ENCODE assay signal across 8 cellular contexts in genomic region chr1:172531412-172531811, GRCh38. TPM values are rescaled to one million over a fixed set of nuclear protein-coding genes. Genes with fewer than 3 reads are reported as not detected.
DNase-seq lines count a peak whose midpoint lies in the region; ATAC-seq, FAIRE-seq and TF ChIP-seq lines count a peak whose summit lies in the region.

No MANE protein-coding gene starts in this region.

- H3K36me3 Mint-ChIP-seq in activated T-cell treated with anti-CD3 and anti-CD28 coated beads, Interleukin-2, amount 50 U/mL, for 72 hours (ENCODE audit: insufficient read depth in 2 of 2) = peaks cover 0 to 5% of the 10 kb centered on the region in 2 donors
- H3K36me3 Mint-ChIP-seq in astrocyte (ENCODE audit: low read depth, unreplicated experiment) = no peaks in the 10 kb centered on the region
- H3K36me3 Mint-ChIP-seq in memory B cell = no peaks in the 10 kb centered on the region

- WGBS in tibial nerve, 2 donors = 17 to 20% methylated on average over 2 of the region's 2 CpGs

- H3K4me3 Mint-ChIP-seq in activated T-cell treated with anti-CD3 and anti-CD28 coated beads, Interleukin-2, amount 50 U/mL, for 72 hours = peak overlapping the region; percentile 96 to 98
- H3K4me3 Mint-ChIP-seq in astrocyte (ENCODE audit: unreplicated experiment) = peak overlapping the region; percentile 92
- H3K4me3 Mint-ChIP-seq in memory B cell = peak overlapping the region; percentile 100

- H3K4me3 ChIP-seq in astrocyte (ENCODE audit: insufficient read depth, low read depth, low read length) (peak overlapping the region; percentile 95), tibial nerve (peak overlapping the region; percentile 66 to 94 (median 79))

- no peak for DNase-seq in activated T-cell treated with anti-CD3 and anti-CD28 coated beads, Interleukin-2, amount 50 U/mL, for 72 hours
- no peak for DNase-seq in activated T-cell treated with anti-CD3 and anti-CD28 coated beads, Interleukin-2, amount 50 U/mL, for 48 hours
- DNase-seq in astrocyte (ENCODE audit: low read depth) (no peak), memory B cell (ENCODE audit: low spot score in 2 of 2) (no peak), tibial nerve (ENCODE audit: low spot score in 2 of 2) (no peak), HEK293T (ENCODE audit: extremely low spot score) (no peak)

- no peak for TF ChIP-seq CTCF in astrocyte (IDR thresholded peaks at IDR 0.05; ENCODE audit: insufficient read depth, low read depth, low read length)
- TF ChIP-seq CTCF in tibial nerve (IDR thresholded peaks at IDR 0.05) = no peak

- H3K9ac ChIP-seq in astrocyte (ENCODE audit: low read length) = peak overlapping the region; percentile 96

- POLR2A ChIA-PET in HEK293T (lab: Yijun Ruan, JAX) = no interaction called here

- TF ChIP-seq EP300 in tibial nerve (IDR thresholded peaks at IDR 0.05) = no peak

- H3K4me1 Mint-ChIP-seq in activated T-cell treated with anti-CD3 and anti-CD28 coated beads, Interleukin-2, amount 50 U/mL, for 72 hours (ENCODE audit: low read depth) = peaks cover 38% of the 10 kb centered on the region
- H3K4me1 Mint-ChIP-seq in astrocyte (ENCODE audit: low read depth, unreplicated experiment) = peaks cover 17% of the 10 kb centered on the region
- H3K4me1 Mint-ChIP-seq in memory B cell = peaks cover 24% of the 10 kb centered on the region

- no peak for ATAC-seq in activated T-cell treated with anti-CD3 and anti-CD28 coated beads, Interleukin-2, amount 50 U/mL, for 72 hours (replicated peaks in 1 of 2)
- ATAC-seq in memory B cell (ENCODE audit: low read depth) (no peak), esophagus mucosa (no peak), HG03196 (IDR thresholded peaks at IDR 0.05; ENCODE audit: unreplicated experiment) (no peak)

- H3K27me3 ChIP-seq in astrocyte (ENCODE audit: insufficient read depth, low read length) (no peaks in the 10 kb centered on the region), tibial nerve (no peaks in the 10 kb centered on the region)

- no peak for FAIRE-seq in astrocyte (lab: Jason Lieb, UNC)

- no peaks in the 10 kb centered on the region for H3K9me3 Mint-ChIP-seq in activated T-cell treated with anti-CD3 and anti-CD28 coated beads, Interleukin-2, amount 50 U/mL, for 72 hours
- H3K9me3 Mint-ChIP-seq in astrocyte (ENCODE audit: unreplicated experiment) (no peaks in the 10 kb centered on the region), memory B cell (no peaks in the 10 kb centered on the region)

- no peak overlapping the region for H3K27ac ChIP-seq in astrocyte (ENCODE audit: low read depth, low read length)
- peak overlapping the region; percentile 93 to 99 (median 96) for H3K27ac ChIP-seq in tibial nerve

- peak overlapping the region; percentile 100 for H2AFZ ChIP-seq in astrocyte (ENCODE audit: low read depth, low read length)

- peak overlapping the region; percentile 99 for H3K27ac Mint-ChIP-seq in activated T-cell treated with anti-CD3 and anti-CD28 coated beads, Interleukin-2, amount 50 U/mL, for 72 hours
- H3K27ac Mint-ChIP-seq in astrocyte (ENCODE audit: unreplicated experiment) (no peak overlapping the region), memory B cell (peak overlapping the region; percentile 100)

- peak overlapping the region; percentile 96 for H3K4me2 ChIP-seq in astrocyte (ENCODE audit: low read length)

- TF ChIP-seq POLR2A in tibial nerve (IDR thresholded peaks at IDR 0.05) = no peak

- CTCF ChIA-PET in HEK293T (lab: Yijun Ruan, JAX) = no interaction called here

- no peaks in the 10 kb centered on the region for H3K27me3 Mint-ChIP-seq in activated T-cell treated with anti-CD3 and anti-CD28 coated beads, Interleukin-2, amount 50 U/mL, for 72 hours (ENCODE audit: low read depth)
- H3K27me3 Mint-ChIP-seq in astrocyte (ENCODE audit: low read depth, unreplicated experiment) (no peaks in the 10 kb centered on the region), memory B cell (peaks cover 2% of the 10 kb centered on the region)

- H3K4me1 ChIP-seq in astrocyte (ENCODE audit: insufficient read depth, low read length) = peaks cover 3% of the 10 kb centered on the region
- H3K4me1 ChIP-seq in tibial nerve = peaks cover 0 to 33% (median 25%) of the 10 kb centered on the region in 4 donors

- H3K36me3 ChIP-seq in astrocyte (ENCODE audit: insufficient read depth, low read length) = no peaks in the 10 kb centered on the region
- no peaks in the 10 kb centered on the region for H3K36me3 ChIP-seq in tibial nerve

- H4K20me1 ChIP-seq in astrocyte (ENCODE audit: insufficient read depth, low read length) = peaks cover 31% of the 10 kb centered on the region

- peaks cover 34% of the 10 kb centered on the region for H3K79me2 ChIP-seq in astrocyte (ENCODE audit: insufficient read depth, low read length)

- H3K9me3 ChIP-seq in astrocyte (ENCODE audit: insufficient read depth, low read depth, low read length) (no peaks in the 10 kb centered on the region), tibial nerve (no peaks in the 10 kb centered on the region)

TF ChIP-seq in HEK293T, 16 proteins besides CTCF, POLR2A, EP300 and RAD21:
- TF ChIP-seq L3MBTL2 (conservative IDR thresholded peaks at IDR 0.05) (no peak), FOXM1 (IDR thresholded peaks at IDR 0.05; ENCODE audit: borderline replicate concordance) (no peak), FOXA1 (IDR thresholded peaks at IDR 0.05) (no peak), ELF4 (IDR thresholded peaks at IDR 0.05) (no peak), ARNT (IDR thresholded peaks at IDR 0.05) (no peak), NFRKB (IDR thresholded peaks at IDR 0.05) (no peak), LEF1 (IDR thresholded peaks at IDR 0.05; ENCODE audit: borderline replicate concordance) (no peak), SUZ12 (IDR thresholded peaks at IDR 0.05) (no peak), ZNF384 (IDR thresholded peaks at IDR 0.05) (no peak), TARDBP (IDR thresholded peaks at IDR 0.05) (no peak), BHLHE40 (IDR thresholded peaks at IDR 0.05; ENCODE audit: borderline replicate concordance) (no peak), SP1 (IDR thresholded peaks at IDR 0.05) (no peak), CTBP1 (IDR thresholded peaks at IDR 0.05; ENCODE audit: borderline replicate concordance) (no peak), FOXK2 (IDR thresholded peaks at IDR 0.05) (no peak), HDGF (IDR thresholded peaks at IDR 0.05; ENCODE audit: borderline replicate concordance) (no peak)
- TF ChIP-seq, protein P1, sequence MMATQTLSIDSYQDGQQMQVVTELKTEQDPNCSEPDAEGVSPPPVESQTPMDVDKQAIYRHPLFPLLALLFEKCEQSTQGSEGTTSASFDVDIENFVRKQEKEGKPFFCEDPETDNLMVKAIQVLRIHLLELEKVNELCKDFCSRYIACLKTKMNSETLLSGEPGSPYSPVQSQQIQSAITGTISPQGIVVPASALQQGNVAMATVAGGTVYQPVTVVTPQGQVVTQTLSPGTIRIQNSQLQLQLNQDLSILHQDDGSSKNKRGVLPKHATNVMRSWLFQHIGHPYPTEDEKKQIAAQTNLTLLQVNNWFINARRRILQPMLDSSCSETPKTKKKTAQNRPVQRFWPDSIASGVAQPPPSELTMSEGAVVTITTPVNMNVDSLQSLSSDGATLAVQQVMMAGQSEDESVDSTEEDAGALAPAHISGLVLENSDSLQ (IDR thresholded peaks at IDR 0.05) = no peak

RNA-seq across cellular contexts. Expression of gene SUCO, which starts 1.5 kb away (rescaled TPM):
- 10 to 100 TPM; 27.6 to 31.3 TPM for total RNA-seq in activated T-cell treated with anti-CD3 and anti-CD28 coated beads, Interleukin-2, amount 50 U/mL, for 72 hours
- total RNA-seq in astrocyte (55.9 and 63.7 TPM in 2 replicates), tibial nerve (10 to 100 TPM; 33.6 to 48.6 (median 42.1) TPM), esophagus mucosa (13.5 TPM)
